In genomic region chr12:53938276-53939140, GRCh38 we compare ENCODE assay signal across 8 cellular contexts. TPM values are rescaled to one million over a fixed set of nuclear protein-coding genes. Genes with fewer than 3 reads are reported as not detected.
DNase-seq lines count a peak whose midpoint lies in the region; ATAC-seq and TF ChIP-seq lines count a peak whose summit lies in the region.

A gene with protein sequence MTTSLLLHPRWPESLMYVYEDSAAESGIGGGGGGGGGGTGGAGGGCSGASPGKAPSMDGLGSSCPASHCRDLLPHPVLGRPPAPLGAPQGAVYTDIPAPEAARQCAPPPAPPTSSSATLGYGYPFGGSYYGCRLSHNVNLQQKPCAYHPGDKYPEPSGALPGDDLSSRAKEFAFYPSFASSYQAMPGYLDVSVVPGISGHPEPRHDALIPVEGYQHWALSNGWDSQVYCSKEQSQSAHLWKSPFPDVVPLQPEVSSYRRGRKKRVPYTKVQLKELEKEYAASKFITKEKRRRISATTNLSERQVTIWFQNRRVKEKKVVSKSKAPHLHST (plus strand): TSS chr12:53938831. CDS start chr12:53938907, 76 bp downstream.

- H3K9me3 ChIP-seq in spleen: peaks cover 0 to 3% (median 0%) of the 10 kb centered on the region in 8 donors

- no peak within 1 kb of the TSS for H3K27ac Mint-ChIP-seq in nephron

- peaks cover 100% of the 10 kb centered on the region for H3K27me3 Mint-ChIP-seq in nephron (ENCODE audit: low read depth)

- peaks cover 0 to 28% (median 14%) of the 10 kb centered on the region in 6 donors for H3K4me1 ChIP-seq in spleen

- H3K27me3 ChIP-seq in spleen (replicated peaks in 1 of 7): peaks cover 16 to 100% (median 99%) of the 10 kb centered on the region in 7 donors

- DNase-seq in left cardiac atrium: no peak
- DNase-seq in cardiac septum (ENCODE audit: low spot score): no peak
- DNase-seq in NCI-H526 treated with DMSO at 0.1 percent for 48 hours (lab: John Stamatoyannopoulos, UW): peak; percentile 98
- DNase-seq in cardiac fibroblast (ENCODE audit: low read depth in 2 of 2): peak; percentile 7 to 9
- DNase-seq in spleen: no peak
- no peak for DNase-seq in NCI-H1436 (lab: John Stamatoyannopoulos, UW)

- no peak within 1 kb of the TSS for H3K27ac ChIP-seq in spleen

- H3K4me3 ChIP-seq in cardiac fibroblast (replicated peaks in 1 of 2; ENCODE audit: low read depth in 2 of 2, low read length in 2 of 2) (no peak within 1 kb of the TSS), spleen (peak within 1 kb of the TSS in 1 of 8 donors; percentile 42)

- H3K4me3 Mint-ChIP-seq in nephron: peak within 1 kb of the TSS in 2 of 3 experiments; percentile 37 to 76

- intact Hi-C loops in left cardiac atrium (cut with DNase I): no loop called here
- intact Hi-C loops in cardiac septum (cut with DNase I): no loop called here
- intact Hi-C loops in spleen (cut with DNase I; ENCODE audit: low total_unique reads): no loop called here

- peaks cover 3% of the 10 kb centered on the region for H3K9me3 Mint-ChIP-seq in nephron

- TF ChIP-seq CTCF in cardiac fibroblast (IDR thresholded peaks at IDR 0.05; ENCODE audit: low read depth, low read length) (no peak), nephron (IDR thresholded peaks at IDR 0.05; ENCODE audit: unreplicated experiment in 3 of 3) (no peak), spleen (IDR thresholded peaks at IDR 0.05 in 8 of 11, conservative IDR thresholded peaks at IDR 0.05 in 3 of 11) (no peak)

- H3K4me1 Mint-ChIP-seq in nephron: peaks cover 10% of the 10 kb centered on the region

- no peaks in the 10 kb centered on the region for H3K36me3 ChIP-seq in spleen

- ATAC-seq in left cardiac atrium: peak; percentile 29 to 58
- no peak for ATAC-seq in HG02763 (IDR thresholded peaks at IDR 0.05; ENCODE audit: unreplicated experiment)

- TF ChIP-seq POLR2A in spleen (IDR thresholded peaks at IDR 0.05): no peak

- WGBS in spleen, 5 donors: 8 to 13% (median 10%) methylated on average over 39 to 56 of the region's 56 CpGs

- H3K36me3 Mint-ChIP-seq in nephron (ENCODE audit: low read depth): no peaks in the 10 kb centered on the region

RNA-seq across cellular contexts. Expression of the gene that starts here (rescaled TPM):
- not detected for total RNA-seq in left cardiac atrium
- not detected for total RNA-seq in cardiac septum
- not detected for total RNA-seq in spleen
- polyA plus RNA-seq in spleen: not detected

Comparison
In these comparisons a context has a peak if more than half of its experiments do, and no peak if none do; other contexts are left out.
1. Peak in ATAC-seq in left cardiac atrium; RNA of the gene not detected or under 1 TPM.
2. DNase-seq: peak in NCI-H526 treated with DMSO at 0.1 percent for 48 hours (single experiment) and cardiac fibroblast (2 of 2); none in left cardiac atrium (single experiment), cardiac septum (single experiment), spleen (single experiment) and NCI-H1436 (single experiment).